ENCODE assay signal across 3 cellular contexts in the genomic region with DNA sequence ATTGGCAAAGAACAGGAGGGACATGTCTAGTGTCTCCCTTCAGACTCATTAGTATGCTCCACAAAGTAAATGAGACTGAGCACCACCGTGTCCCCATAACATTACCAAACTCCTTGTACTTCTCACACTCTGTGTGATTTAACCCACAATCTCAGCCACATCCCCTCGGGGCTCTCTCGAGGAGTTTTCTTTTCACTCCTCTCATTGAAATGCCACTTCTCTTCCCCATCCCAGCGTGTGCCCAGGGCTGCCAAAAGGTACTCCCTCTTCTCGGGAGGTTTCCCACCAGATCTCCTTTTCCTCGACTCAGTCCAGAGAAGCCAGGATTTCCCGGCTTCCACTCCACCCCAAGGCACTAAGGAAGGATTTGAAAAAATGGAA.
TF ChIP-seq lines count a peak whose summit lies in the region.

No MANE protein-coding gene starts in this region.

TF ChIP-seq in SK-N-SH, 30 proteins besides CTCF, POLR2A, EP300 and RAD21:
- TF ChIP-seq, protein P1, sequence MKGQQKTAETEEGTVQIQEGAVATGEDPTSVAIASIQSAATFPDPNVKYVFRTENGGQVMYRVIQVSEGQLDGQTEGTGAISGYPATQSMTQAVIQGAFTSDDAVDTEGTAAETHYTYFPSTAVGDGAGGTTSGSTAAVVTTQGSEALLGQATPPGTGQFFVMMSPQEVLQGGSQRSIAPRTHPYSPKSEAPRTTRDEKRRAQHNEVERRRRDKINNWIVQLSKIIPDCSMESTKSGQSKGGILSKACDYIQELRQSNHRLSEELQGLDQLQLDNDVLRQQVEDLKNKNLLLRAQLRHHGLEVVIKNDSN (IDR thresholded peaks at IDR 0.05; ENCODE audit: borderline replicate concordance, low read depth), result no peak
- TF ChIP-seq, protein P2, sequence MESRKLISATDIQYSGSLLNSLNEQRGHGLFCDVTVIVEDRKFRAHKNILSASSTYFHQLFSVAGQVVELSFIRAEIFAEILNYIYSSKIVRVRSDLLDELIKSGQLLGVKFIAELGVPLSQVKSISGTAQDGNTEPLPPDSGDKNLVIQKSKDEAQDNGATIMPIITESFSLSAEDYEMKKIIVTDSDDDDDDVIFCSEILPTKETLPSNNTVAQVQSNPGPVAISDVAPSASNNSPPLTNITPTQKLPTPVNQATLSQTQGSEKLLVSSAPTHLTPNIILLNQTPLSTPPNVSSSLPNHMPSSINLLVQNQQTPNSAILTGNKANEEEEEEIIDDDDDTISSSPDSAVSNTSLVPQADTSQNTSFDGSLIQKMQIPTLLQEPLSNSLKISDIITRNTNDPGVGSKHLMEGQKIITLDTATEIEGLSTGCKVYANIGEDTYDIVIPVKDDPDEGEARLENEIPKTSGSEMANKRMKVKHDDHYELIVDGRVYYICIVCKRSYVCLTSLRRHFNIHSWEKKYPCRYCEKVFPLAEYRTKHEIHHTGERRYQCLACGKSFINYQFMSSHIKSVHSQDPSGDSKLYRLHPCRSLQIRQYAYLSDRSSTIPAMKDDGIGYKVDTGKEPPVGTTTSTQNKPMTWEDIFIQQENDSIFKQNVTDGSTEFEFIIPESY (IDR thresholded peaks at IDR 0.05; ENCODE audit: borderline replicate concordance, low read depth), result no peak
- TF ChIP-seq NRF1 (IDR thresholded peaks at IDR 0.05; ENCODE audit: low read depth, low read length), result no peak
- TF ChIP-seq FOXJ3 (CRISPR knock-in tag; IDR thresholded peaks at IDR 0.05), result no peak
TF ChIP-seq in SK-N-SH: peak in this region for 0.

TF ChIP-seq in endothelial cell of umbilical vein, 7 proteins besides CTCF, POLR2A, EP300 and RAD21:
- TF ChIP-seq MYC (IDR thresholded peaks at IDR 0.05; ENCODE audit: low read depth, low read length) (no peak), EZH2 (IDR thresholded peaks at IDR 0.05; ENCODE audit: borderline replicate concordance, low read depth, low read length, severe bottlenecking) (no peak)

TF ChIP-seq in neural cell, 6 proteins besides CTCF, POLR2A, EP300 and RAD21:
- TF ChIP-seq TAF1 (IDR thresholded peaks at IDR 0.05; ENCODE audit: low read depth), result no peak
- TF ChIP-seq, protein P3, sequence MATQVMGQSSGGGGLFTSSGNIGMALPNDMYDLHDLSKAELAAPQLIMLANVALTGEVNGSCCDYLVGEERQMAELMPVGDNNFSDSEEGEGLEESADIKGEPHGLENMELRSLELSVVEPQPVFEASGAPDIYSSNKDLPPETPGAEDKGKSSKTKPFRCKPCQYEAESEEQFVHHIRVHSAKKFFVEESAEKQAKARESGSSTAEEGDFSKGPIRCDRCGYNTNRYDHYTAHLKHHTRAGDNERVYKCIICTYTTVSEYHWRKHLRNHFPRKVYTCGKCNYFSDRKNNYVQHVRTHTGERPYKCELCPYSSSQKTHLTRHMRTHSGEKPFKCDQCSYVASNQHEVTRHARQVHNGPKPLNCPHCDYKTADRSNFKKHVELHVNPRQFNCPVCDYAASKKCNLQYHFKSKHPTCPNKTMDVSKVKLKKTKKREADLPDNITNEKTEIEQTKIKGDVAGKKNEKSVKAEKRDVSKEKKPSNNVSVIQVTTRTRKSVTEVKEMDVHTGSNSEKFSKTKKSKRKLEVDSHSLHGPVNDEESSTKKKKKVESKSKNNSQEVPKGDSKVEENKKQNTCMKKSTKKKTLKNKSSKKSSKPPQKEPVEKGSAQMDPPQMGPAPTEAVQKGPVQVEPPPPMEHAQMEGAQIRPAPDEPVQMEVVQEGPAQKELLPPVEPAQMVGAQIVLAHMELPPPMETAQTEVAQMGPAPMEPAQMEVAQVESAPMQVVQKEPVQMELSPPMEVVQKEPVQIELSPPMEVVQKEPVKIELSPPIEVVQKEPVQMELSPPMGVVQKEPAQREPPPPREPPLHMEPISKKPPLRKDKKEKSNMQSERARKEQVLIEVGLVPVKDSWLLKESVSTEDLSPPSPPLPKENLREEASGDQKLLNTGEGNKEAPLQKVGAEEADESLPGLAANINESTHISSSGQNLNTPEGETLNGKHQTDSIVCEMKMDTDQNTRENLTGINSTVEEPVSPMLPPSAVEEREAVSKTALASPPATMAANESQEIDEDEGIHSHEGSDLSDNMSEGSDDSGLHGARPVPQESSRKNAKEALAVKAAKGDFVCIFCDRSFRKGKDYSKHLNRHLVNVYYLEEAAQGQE (IDR thresholded peaks at IDR 0.05; ENCODE audit: borderline replicate concordance), result no peak
TF ChIP-seq in neural cell: peak in this region for 0.
